ENCODE assay signal across 25 cellular contexts in genomic region chr17:57517216-57517518, GRCh38.
DNase-seq lines count a peak whose midpoint lies in the region; ATAC-seq and TF ChIP-seq lines count a peak whose summit lies in the region.
"Had no signal": no experiment of that assay in that cellular context is flagged by ENCODE, and none has a peak within 500 bp of the region (broad histone marks: within the 10 kb centered on the region; RNA-seq: fewer than 3 reads in every experiment).

No MANE protein-coding gene starts in this region.

- ATAC-seq in HCT116 (no peak; the same call in 1 of the 2 replicates), heart left ventricle (peak in 3 of 4 donors; percentile 53 to 68 (median 56))
- ATAC-seq: CD8-positive, alpha-beta T cell; effector memory CD8-positive, alpha-beta T cell; stimulated activated naive B cell treated with anti-CD40 and anti-IgM and Interleukin-4, amounts not matched to agents 10 μg/mL and 1 μg/mL and 100 μg/mL, for 72 hours; T-helper 17 cell had no signal

- TF ChIP-seq RAD21 in HCT116 (IDR thresholded peaks at IDR 0.05; ENCODE audit: low read depth), result no peak

- RAD21 ChIA-PET in HCT116 (lab: Charles Lee; ENCODE audit: low non-redundant PET in 1 of 2, low total read pairs in 2 of 2, uncharacterized antibody in 2 of 2, unreplicated experiment in 2 of 2), result no interaction called here

- CTCF ChIA-PET in HCT116 (lab: Charles Lee), result no interaction called here

- intact Hi-C loops in HCT116 (cut with micrococcal nuclease), result no loop called here
- intact Hi-C loops in heart left ventricle (cut with DNase I), result loop anchor here in 1 of 10 donors (5.0 kb wide), 1 partner anchor 385 kb away; no protein-coding TSS in a partner anchor

- H3K4me1 Mint-ChIP-seq in neural progenitor cell, result peaks cover 83% of the 10 kb centered on the region

- no peak overlapping the region for H3K4me3 ChIP-seq in BLaER1
- no peak overlapping the region for H3K4me3 ChIP-seq in HCT116 (replicated peaks in 1 of 2; ENCODE audit: low read depth in 1 of 2, low read length in 2 of 2)
- no peak overlapping the region for H3K4me3 ChIP-seq in heart left ventricle
- H3K4me3 ChIP-seq in neural progenitor cell, result no peak overlapping the region
- H3K4me3 ChIP-seq: HAP-1, Peyer's patch, testis had no signal

- H3K36me3 ChIP-seq in BLaER1 (peaks cover 34% of the 10 kb centered on the region), HCT116 (ENCODE audit: control insufficient read depth in 1 of 2, insufficient read depth in 2 of 2, low read length in 2 of 2) (no peaks in the 10 kb centered on the region), heart left ventricle (no peaks in the 10 kb centered on the region), neural progenitor cell (no peaks in the 10 kb centered on the region)
- H3K36me3 ChIP-seq: HAP-1, Peyer's patch had no signal

- peaks cover 2% of the 10 kb centered on the region for H3K27me3 Mint-ChIP-seq in neural progenitor cell (ENCODE audit: insufficient read depth, low read depth)
- H3K27me3 Mint-ChIP-seq: activated CD4-positive, alpha-beta memory T cell treated with anti-CD3 and anti-CD28 coated beads for 36 hours; central memory CD8-positive, alpha-beta T cell; effector memory CD8-positive, alpha-beta T cell; stimulated activated naive B cell treated with anti-CD40 and anti-IgM and Interleukin-4, amounts not matched to agents 10 μg/mL and 1 μg/mL and 100 μg/mL, for 72 hours; T-helper 17 cell had no signal

- H3K79me2 ChIP-seq in HCT116 (ENCODE audit: insufficient read depth, low read length) (no peaks in the 10 kb centered on the region), neural progenitor cell (ENCODE audit: low read depth) (peaks cover 88% of the 10 kb centered on the region)

- no peak for DNase-seq in HCT116 (ENCODE audit: low read depth, low spot score)
- DNase-seq in heart left ventricle, result no peak
- DNase-seq in neural progenitor cell (ENCODE audit: low spot score), result peak; percentile 31
- no peak for DNase-seq in activated CD4-positive, alpha-beta T cell treated with anti-CD3 and anti-CD28 coated beads, Interleukin-2, amount 50 U/mL, for 4 hours
- DNase-seq in DMS114 treated with DMSO at 0.1 percent for 48 hours (lab: John Stamatoyannopoulos, UW; ENCODE audit: unreplicated experiment), result no peak
- no peak for DNase-seq in mesenteric fat pad (ENCODE audit: low spot score)
- DNase-seq in Ammon's horn (ENCODE audit: low spot score), result no peak
- DNase-seq: activated CD4-positive, alpha-beta memory T cell treated with anti-CD3 and anti-CD28 coated beads for 36 hours; amygdala; CD8-positive, alpha-beta T cell; DMS79 treated with DMSO at 0.1 percent for 48 hours; effector memory CD8-positive, alpha-beta T cell; NCI-H187; NCI-H226; NK-92 treated with Interleukin-12 subunit alpha and Interleukin-12 subunit beta, amount 100 ng/mL, for 24 hours; Peyer's patch; stimulated activated CD4-positive, alpha-beta T cell treated with anti-CD3 and anti-CD28 coated beads, Interleukin-2, amount 100 ng/mL, for 24 hours; stimulated activated naive B cell treated with anti-CD40 and anti-IgM and Interleukin-4, amounts not matched to agents 10 μg/mL and 1 μg/mL and 100 μg/mL, for 72 hours; T-helper 17 cell; testis had no signal

- TF ChIP-seq CTCF in HCT116 (IDR thresholded peaks at IDR 0.05 in 2 of 3, conservative IDR thresholded peaks at IDR 0.05 in 1 of 3; ENCODE audit: borderline replicate concordance in 1 of 3, insufficient read depth in 1 of 3, low read depth in 2 of 3, low read length in 2 of 3), result no peak
- no peak for TF ChIP-seq CTCF in heart left ventricle (IDR thresholded peaks at IDR 0.05)
- no peak for TF ChIP-seq CTCF in neural progenitor cell (IDR thresholded peaks at IDR 0.05)

- H3K4me3 Mint-ChIP-seq in neural progenitor cell, result peak overlapping the region; percentile 24
- H3K4me3 Mint-ChIP-seq: activated CD4-positive, alpha-beta memory T cell treated with anti-CD3 and anti-CD28 coated beads for 36 hours; CD8-positive, alpha-beta T cell; central memory CD8-positive, alpha-beta T cell; effector memory CD8-positive, alpha-beta T cell; stimulated activated naive B cell treated with anti-CD40 and anti-IgM and Interleukin-4, amounts not matched to agents 10 μg/mL and 1 μg/mL and 100 μg/mL, for 72 hours; T-helper 17 cell had no signal

- TF ChIP-seq POLR2A in HCT116 (IDR thresholded peaks at IDR 0.05; ENCODE audit: borderline replicate concordance, extremely low read depth, insufficient read depth, insufficient read length), result no peak
- no peak for TF ChIP-seq POLR2A in heart left ventricle (IDR thresholded peaks at IDR 0.05)

- POLR2A ChIA-PET in HCT116 (lab: Charles Lee), result no interaction called here

- H2AFZ ChIP-seq in HCT116 (ENCODE audit: low read depth, low read length, poor library complexity, severe bottlenecking) (no peak overlapping the region), neural progenitor cell (replicated peaks) (no peak overlapping the region)

- BruUV-seq in HCT116 (replicated peaks; lab: Mats Ljungman, UMichigan), result no TSS peak

- H4K20me1 ChIP-seq in BLaER1, result no peaks in the 10 kb centered on the region; the same call in 1 of the 2 replicates
- no peaks in the 10 kb centered on the region for H4K20me1 ChIP-seq in HCT116 (ENCODE audit: insufficient read depth)
- peaks cover 73% of the 10 kb centered on the region for H4K20me1 ChIP-seq in neural progenitor cell (ENCODE audit: low read depth)

- peak overlapping the region; percentile 90 for H3K27ac Mint-ChIP-seq in neural progenitor cell
- H3K27ac Mint-ChIP-seq: activated CD4-positive, alpha-beta memory T cell treated with anti-CD3 and anti-CD28 coated beads for 36 hours; CD8-positive, alpha-beta T cell; effector memory CD8-positive, alpha-beta T cell; stimulated activated naive B cell treated with anti-CD40 and anti-IgM and Interleukin-4, amounts not matched to agents 10 μg/mL and 1 μg/mL and 100 μg/mL, for 72 hours; T-helper 17 cell had no signal

- peak overlapping the region; percentile 81 for H3K4me2 ChIP-seq in BLaER1
- H3K4me2 ChIP-seq in HCT116 (ENCODE audit: low read length), result peak overlapping the region; percentile 43
- H3K4me2 ChIP-seq in neural progenitor cell, result peak overlapping the region; percentile 58
- H3K4me2 ChIP-seq: KMS-11 had no signal

- H3K9me2 ChIP-seq in HCT116 (ENCODE audit: insufficient read depth), result no peaks in the 10 kb centered on the region

- H3K36me3 Mint-ChIP-seq in neural progenitor cell, result peaks cover 13% of the 10 kb centered on the region
- H3K36me3 Mint-ChIP-seq: activated CD4-positive, alpha-beta memory T cell treated with anti-CD3 and anti-CD28 coated beads for 36 hours had no signal

- peaks cover 13% of the 10 kb centered on the region for H3F3A ChIP-seq in neural progenitor cell (ENCODE audit: low read depth)

- no peaks in the 10 kb centered on the region; the same call in 1 of the 2 replicates for H3K9me3 ChIP-seq in BLaER1
- H3K9me3 ChIP-seq in HCT116 (ENCODE audit: control insufficient read depth in 1 of 2, insufficient read depth in 1 of 2, low read depth in 1 of 2, low read length in 2 of 2), result no peaks in the 10 kb centered on the region
- no peaks in the 10 kb centered on the region for H3K9me3 ChIP-seq in heart left ventricle
- H3K9me3 ChIP-seq in neural progenitor cell (ENCODE audit: low read depth), result no peaks in the 10 kb centered on the region
- H3K9me3 ChIP-seq: HAP-1, Peyer's patch, testis had no signal

- peak overlapping the region; percentile 93 for H3K27ac ChIP-seq in BLaER1
- H3K27ac ChIP-seq in HCT116 (ENCODE audit: low read depth, low read length), result no peak overlapping the region
- no peak overlapping the region for H3K27ac ChIP-seq in heart left ventricle
- peak overlapping the region; percentile 41 for H3K27ac ChIP-seq in neural progenitor cell
- H3K27ac ChIP-seq: KMS-11, Peyer's patch, testis, VCaP had no signal

- no peaks in the 10 kb centered on the region for H3K27me3 ChIP-seq in BLaER1
- H3K27me3 ChIP-seq in HCT116 (ENCODE audit: insufficient read depth, low read length), result no peaks in the 10 kb centered on the region
- H3K27me3 ChIP-seq in heart left ventricle, result no peaks in the 10 kb centered on the region
- no peaks in the 10 kb centered on the region for H3K27me3 ChIP-seq in neural progenitor cell
- H3K27me3 ChIP-seq: Peyer's patch, testis had no signal

- no peaks in the 10 kb centered on the region for H3K9me3 Mint-ChIP-seq in neural progenitor cell
- H3K9me3 Mint-ChIP-seq: activated CD4-positive, alpha-beta memory T cell treated with anti-CD3 and anti-CD28 coated beads for 36 hours; CD8-positive, alpha-beta T cell; central memory CD8-positive, alpha-beta T cell; effector memory CD8-positive, alpha-beta T cell; stimulated activated naive B cell treated with anti-CD40 and anti-IgM and Interleukin-4, amounts not matched to agents 10 μg/mL and 1 μg/mL and 100 μg/mL, for 72 hours had no signal

- H3K4me1 ChIP-seq in BLaER1, result peaks cover 100% of the 10 kb centered on the region
- peaks cover 37 to 57% of the 10 kb centered on the region in 2 experiments for H3K4me1 ChIP-seq in HCT116 (ENCODE audit: control insufficient read depth in 1 of 2, insufficient read depth in 2 of 2, low read length in 2 of 2)
- H3K4me1 ChIP-seq in heart left ventricle, result peaks cover 0 to 42% (median 21%) of the 10 kb centered on the region in 12 donors
- peaks cover 46% of the 10 kb centered on the region for H3K4me1 ChIP-seq in neural progenitor cell

- 52 to 65% (median 61%) methylated on average over 4 to 5 of the region's 5 CpGs for WGBS in heart left ventricle, 4 donors

- H3K9ac ChIP-seq in BLaER1 (peak overlapping the region; percentile 76), HCT116 (ENCODE audit: low read length) (no peak overlapping the region), neural progenitor cell (no peak overlapping the region)
- H3K9ac ChIP-seq: KMS-11 had no signal

Comparison
In these comparisons a context has a peak if more than half of its experiments do, and no peak if none do; other contexts are left out.
1. H3K27ac ChIP-seq: peak in BLaER1 (single experiment) and neural progenitor cell (single experiment); none in HCT116 (single experiment) and heart left ventricle (0 of 12).
2. Peak in every context shown above with its lines, with median percentiles within 50 percentile points of each other: H3K4me2 ChIP-seq.